In the genomic region with DNA sequence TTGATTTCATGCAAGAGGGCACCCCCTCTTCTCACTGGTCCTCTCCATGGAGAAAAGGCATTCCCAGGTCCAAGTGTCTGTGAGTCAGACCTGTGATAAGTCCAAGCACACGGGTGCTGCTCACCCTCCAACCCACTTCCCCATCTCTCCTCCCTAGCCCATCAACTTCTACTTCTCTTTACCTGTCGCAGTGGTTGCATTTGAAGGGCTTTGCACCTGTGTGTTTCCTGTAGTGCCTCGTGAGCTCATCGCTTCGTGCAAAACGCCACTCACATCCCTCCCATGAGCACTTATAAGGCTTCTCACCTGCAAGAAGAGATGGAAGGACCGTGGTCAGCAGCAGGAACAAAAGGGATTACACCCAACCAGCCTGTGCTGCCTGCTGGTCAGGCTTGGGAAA, we compare ENCODE assay signal across 21 cellular contexts.
DNase-seq lines count a peak whose midpoint lies in the region; ATAC-seq, FAIRE-seq and TF ChIP-seq lines count a peak whose summit lies in the region.
"Had no signal": no experiment of that assay in that cellular context is flagged by ENCODE, and none has a peak within 500 bp of the region (broad histone marks: within the 10 kb centered on the region; RNA-seq: fewer than 3 reads in every experiment).

No MANE protein-coding gene starts in this region.

- FAIRE-seq in GM19239 (lab: Jason Lieb, UNC), result no peak
- FAIRE-seq: A549, bronchial epithelial cell, keratinocyte had no signal

- peaks cover 5% of the 10 kb centered on the region for H3K9me3 Mint-ChIP-seq in activated naive CD8-positive, alpha-beta T cell treated with anti-CD3 and anti-CD28 coated beads, Interleukin-2, amount 50 U/mL, for 24 hours
- no peaks in the 10 kb centered on the region for H3K9me3 Mint-ChIP-seq in MCF 10A (ENCODE audit: unreplicated experiment)

- no TSS peak for BruUV-seq in MCF 10A (replicated peaks; lab: Mats Ljungman, UMichigan)

- TF ChIP-seq CTCF in neutrophil (IDR thresholded peaks at IDR 0.05) (no peak), tibial artery (IDR thresholded peaks at IDR 0.05) (no peak), MCF 10A (IDR thresholded peaks at IDR 0.05; ENCODE audit: unreplicated experiment) (no peak)

- DNase-seq in NCI-H82 (lab: John Stamatoyannopoulos, UW) (peak; percentile 36), NCI-H82 treated with DMSO at 0.1 percent for 48 hours (lab: John Stamatoyannopoulos, UW; ENCODE audit: unreplicated experiment) (no peak), NCI-H187 treated with DMSO at 0.1 percent for 48 hours (lab: John Stamatoyannopoulos, UW) (peak; percentile 64), GM19239 (ENCODE audit: insufficient read length, low spot score) (no peak), tibial artery (no peak), MCF 10A (ENCODE audit: unreplicated experiment) (no peak)
- no peak for DNase-seq in activated naive CD8-positive, alpha-beta T cell treated with anti-CD3 and anti-CD28 coated beads, Interleukin-2, amount 50 U/mL, for 24 hours
- DNase-seq: activated CD8-positive, alpha-beta T cell treated with anti-CD3 and anti-CD28 coated beads for 36 hours; activated naive CD4-positive, alpha-beta T cell treated with anti-CD3 and anti-CD28 coated beads, Interleukin-2, amount 50 U/mL, for 16 hours; activated T-cell treated with anti-CD3 and anti-CD28 coated beads, Interleukin-2, amount 50 U/mL, for 1 hour; hypothalamus; mammary epithelial cell; NCI-H1930; stimulated activated CD4-positive, alpha-beta T cell treated with anti-CD3 and anti-CD28 coated beads, Interleukin-1b, Interleukin-23, amount 100 ng/mL, for 48 hours had no signal

- intact Hi-C loops in tibial artery (cut with DNase I; ENCODE audit: low total_unique reads), result no loop called here
- intact Hi-C loops in MCF 10A (cut with micrococcal nuclease), result no loop called here

- H3K4me1 ChIP-seq in neutrophil (ENCODE audit: control insufficient read depth in 1 of 2, insufficient read depth in 1 of 2, low read depth in 1 of 2, low read length in 1 of 2) (peaks cover 28 to 30% of the 10 kb centered on the region in 2 experiments), tibial artery (peaks cover 0 to 92% (median 38%) of the 10 kb centered on the region in 4 donors)

- peaks cover 43% of the 10 kb centered on the region for H3K4me1 Mint-ChIP-seq in activated naive CD8-positive, alpha-beta T cell treated with anti-CD3 and anti-CD28 coated beads, Interleukin-2, amount 50 U/mL, for 24 hours
- peaks cover 7% of the 10 kb centered on the region for H3K4me1 Mint-ChIP-seq in MCF 10A (ENCODE audit: insufficient read depth, unreplicated experiment)

- H3K27ac ChIP-seq in neutrophil (peak overlapping the region; percentile 52), tibial artery (no peak overlapping the region)
- H3K27ac ChIP-seq: A549, C4-2B, vagina had no signal

- H3K27me3 Mint-ChIP-seq in activated naive CD8-positive, alpha-beta T cell treated with anti-CD3 and anti-CD28 coated beads, Interleukin-2, amount 50 U/mL, for 24 hours, result no peaks in the 10 kb centered on the region
- no peaks in the 10 kb centered on the region for H3K27me3 Mint-ChIP-seq in MCF 10A (ENCODE audit: insufficient read depth, unreplicated experiment)
- H3K27me3 Mint-ChIP-seq: activated CD8-positive, alpha-beta T cell treated with anti-CD3 and anti-CD28 coated beads for 36 hours had no signal

- POLR2A ChIA-PET in MCF 10A (lab: Yijun Ruan, JAX), result interaction anchor here (1.3 to 2.1 kb wide), 2 partner anchors 33 to 74 kb away, joined by 3 to 4 read pairs; no protein-coding TSS in a partner anchor

- no peaks in the 10 kb centered on the region for H3K9me3 ChIP-seq in neutrophil
- no peaks in the 10 kb centered on the region for H3K9me3 ChIP-seq in tibial artery
- H3K9me3 ChIP-seq: A549, vagina had no signal

- H3K27me3 ChIP-seq in neutrophil (no peaks in the 10 kb centered on the region), tibial artery (no peaks in the 10 kb centered on the region)
- H3K27me3 ChIP-seq: vagina had no signal

- CTCF ChIA-PET in MCF 10A (lab: Yijun Ruan, JAX), result interaction anchor here (0.5 to 1.7 kb wide), 2 partner anchors 14 to 307 kb away, joined by 4 to 8 read pairs; no protein-coding TSS in a partner anchor

- H3K4me3 ChIP-seq in neutrophil (ENCODE audit: low read depth in 1 of 2, low read length in 1 of 2) (no peak overlapping the region), tibial artery (no peak overlapping the region)
- H3K4me3 ChIP-seq: A549, vagina had no signal

- H3K36me3 ChIP-seq in neutrophil, result peaks cover 50% of the 10 kb centered on the region
- H3K36me3 ChIP-seq in tibial artery, result peaks cover 15 to 46% (median 38%) of the 10 kb centered on the region in 3 donors

- H3K27ac Mint-ChIP-seq in activated naive CD8-positive, alpha-beta T cell treated with anti-CD3 and anti-CD28 coated beads, Interleukin-2, amount 50 U/mL, for 24 hours, result peak overlapping the region; percentile 30
- H3K27ac Mint-ChIP-seq in MCF 10A (ENCODE audit: low read depth, unreplicated experiment), result no peak overlapping the region
- H3K27ac Mint-ChIP-seq: activated CD8-positive, alpha-beta T cell treated with anti-CD3 and anti-CD28 coated beads for 36 hours; T-helper 2 cell treated with Interferon-gamma antibody and Interleukin-4, amounts not matched to agents 5 μg/mL and 100 μg/mL, for 36 hours had no signal

- ATAC-seq in activated naive CD8-positive, alpha-beta T cell treated with anti-CD3 and anti-CD28 coated beads, Interleukin-2, amount 50 U/mL, for 24 hours, result no peak
- ATAC-seq: A549; activated CD8-positive, alpha-beta T cell treated with anti-CD3 and anti-CD28 coated beads for 36 hours had no signal

- no peak overlapping the region for H3K4me3 Mint-ChIP-seq in activated naive CD8-positive, alpha-beta T cell treated with anti-CD3 and anti-CD28 coated beads, Interleukin-2, amount 50 U/mL, for 24 hours
- H3K4me3 Mint-ChIP-seq in MCF 10A (ENCODE audit: unreplicated experiment), result no peak overlapping the region
- H3K4me3 Mint-ChIP-seq: activated CD8-positive, alpha-beta T cell treated with anti-CD3 and anti-CD28 coated beads for 36 hours; T-helper 2 cell treated with Interferon-gamma antibody and Interleukin-4, amounts not matched to agents 5 μg/mL and 100 μg/mL, for 36 hours had no signal

- peaks cover 22% of the 10 kb centered on the region for H3K36me3 Mint-ChIP-seq in activated naive CD8-positive, alpha-beta T cell treated with anti-CD3 and anti-CD28 coated beads, Interleukin-2, amount 50 U/mL, for 24 hours (ENCODE audit: low read depth)
- peaks cover 50% of the 10 kb centered on the region for H3K36me3 Mint-ChIP-seq in MCF 10A (ENCODE audit: insufficient read depth, unreplicated experiment)

Comparison
In these comparisons a context has a peak if more than half of its experiments do, and no peak if none do; other contexts are left out.
1. DNase-seq: peak in NCI-H82 (single experiment) and NCI-H187 treated with DMSO at 0.1 percent for 48 hours (single experiment); none in NCI-H82 treated with DMSO at 0.1 percent for 48 hours (single experiment), activated naive CD8-positive, alpha-beta T cell treated with anti-CD3 and anti-CD28 coated beads, Interleukin-2, amount 50 U/mL, for 24 hours (single experiment), GM19239 (single experiment), tibial artery (0 of 2) and MCF 10A (single experiment).